ENCODE assay signal across 22 cellular contexts in genomic region chr4:105598044-105598443, GRCh38. TPM values are rescaled to one million over a fixed set of nuclear protein-coding genes. Genes with fewer than 3 reads are reported as not detected.
"Had no signal": no experiment of that assay in that cellular context is flagged by ENCODE, and none has a peak within 500 bp of the region (broad histone marks: within the 10 kb centered on the region; RNA-seq: fewer than 3 reads in every experiment).

No MANE protein-coding gene starts in this region.

- H3K4me3 Mint-ChIP-seq: mesothelial cell of epicardium; naive thymus-derived CD8-positive, alpha-beta T cell; nephron progenitor cell; stimulated activated naive B cell treated with anti-CD40 and anti-IgM and Interleukin-4, amounts not matched to agents 10 μg/mL and 1 μg/mL and 100 μg/mL, for 72 hours; stimulated activated naive CD8-positive, alpha-beta T cell treated with anti-CD3 and anti-CD28 coated beads, Interleukin-15, Interleukin-2, amounts not matched to agents 100 ng/mL and 50 ng/mL, for 24 hours had no signal

- FAIRE-seq: urothelium cell line had no signal

- H3K9me3 Mint-ChIP-seq: mesothelial cell of epicardium; naive thymus-derived CD8-positive, alpha-beta T cell; nephron progenitor cell; stimulated activated naive B cell treated with anti-CD40 and anti-IgM and Interleukin-4, amounts not matched to agents 10 μg/mL and 1 μg/mL and 100 μg/mL, for 72 hours; stimulated activated naive CD8-positive, alpha-beta T cell treated with anti-CD3 and anti-CD28 coated beads, Interleukin-15, Interleukin-2, amounts not matched to agents 100 ng/mL and 50 ng/mL, for 24 hours had no signal

- H3K27me3 ChIP-seq: tibial nerve, upper lobe of left lung had no signal

- H3K4me1 Mint-ChIP-seq: naive thymus-derived CD8-positive, alpha-beta T cell; nephron progenitor cell had no signal

- ATAC-seq: left lobe of liver; naive thymus-derived CD8-positive, alpha-beta T cell; stimulated activated naive B cell treated with anti-CD40 and anti-IgM and Interleukin-4, amounts not matched to agents 10 μg/mL and 1 μg/mL and 100 μg/mL, for 72 hours had no signal

- H3K27ac ChIP-seq: dorsolateral prefrontal cortex, skin epidermis, thoracic aorta, tibial nerve, upper lobe of left lung had no signal

- H3K4me3 ChIP-seq: dorsolateral prefrontal cortex, prostate gland, skin epidermis, thoracic aorta, tibial nerve, upper lobe of left lung had no signal

- DNase-seq: cerebellar nuclear complex; dorsolateral prefrontal cortex; effector CD4-positive, alpha-beta T cell; foreskin fibroblast; naive thymus-derived CD8-positive, alpha-beta T cell; nephron progenitor cell; nucleus accumbens; right cardiac atrium; stimulated activated CD4-positive, alpha-beta T cell treated with anti-CD3 and anti-CD28 coated beads, Interleukin-15, amount 100 ng/mL, for 24 hours; stimulated activated CD4-positive, alpha-beta T cell treated with anti-CD3 and anti-CD28 coated beads, Interleukin-2, amount 100 ng/mL, for 48 hours; stimulated activated naive B cell treated with anti-CD40 and anti-IgM and Interleukin-4, amounts not matched to agents 10 μg/mL and 1 μg/mL and 100 μg/mL, for 72 hours; upper lobe of left lung had no signal

- H3K9me3 ChIP-seq: prostate gland, thoracic aorta, tibial nerve, upper lobe of left lung had no signal

- H3K27ac Mint-ChIP-seq: mesothelial cell of epicardium; naive thymus-derived CD8-positive, alpha-beta T cell; nephron progenitor cell; stimulated activated naive B cell treated with anti-CD40 and anti-IgM and Interleukin-4, amounts not matched to agents 10 μg/mL and 1 μg/mL and 100 μg/mL, for 72 hours; stimulated activated naive CD8-positive, alpha-beta T cell treated with anti-CD3 and anti-CD28 coated beads, Interleukin-15, Interleukin-2, amounts not matched to agents 100 ng/mL and 50 ng/mL, for 24 hours had no signal

- H3K4me1 ChIP-seq: tibial nerve had no signal

- H3K36me3 Mint-ChIP-seq: mesothelial cell of epicardium; naive thymus-derived CD8-positive, alpha-beta T cell; stimulated activated naive B cell treated with anti-CD40 and anti-IgM and Interleukin-4, amounts not matched to agents 10 μg/mL and 1 μg/mL and 100 μg/mL, for 72 hours had no signal

- H3K36me3 ChIP-seq: prostate gland, thoracic aorta, tibial nerve, upper lobe of left lung had no signal

RNA-seq across cellular contexts. Expression of gene ARHGEF38, which starts 45.6 kb away (rescaled TPM):
- total RNA-seq: lung microvascular endothelial cell; naive thymus-derived CD8-positive, alpha-beta T cell; osteocyte; right cardiac atrium; thoracic aorta; tibial nerve had no signal
- polyA plus RNA-seq: naive thymus-derived CD8-positive, alpha-beta T cell; right cardiac atrium had no signal
